1 cellular context compared by ENCODE assay signal in genomic region chr19:17529239-17530158, GRCh38.
TF ChIP-seq lines count a peak whose summit lies in the region.

No MANE protein-coding gene starts in this region.

TF ChIP-seq in H1, 55 proteins besides CTCF, POLR2A, EP300 and RAD21:
- TF ChIP-seq NANOG (IDR thresholded peaks at IDR 0.05; ENCODE audit: insufficient read depth, low read depth, low read length, poor library complexity, severe bottlenecking) (no peak), KDM1A (IDR thresholded peaks at IDR 0.05; ENCODE audit: borderline replicate concordance, low read length) (peak; percentile 85), HDAC2 (IDR thresholded peaks at IDR 0.05; ENCODE audit: borderline replicate concordance in 1 of 2, low read depth in 2 of 2, low read length in 2 of 2) (peak in 1 of 2 experiments; percentile 60; a peak in 1 of 4 replicates)
